Comparison of ENCODE assay signal across 8 cellular contexts in genomic region chr12:56359851-56360767, GRCh38. TPM values are rescaled to one million over a fixed set of nuclear protein-coding genes. Genes with fewer than 3 reads are reported as not detected.
A peak's percentile ranks its signal among the peaks of the same experiment; 100 is the strongest.
DNase-seq lines count a peak whose midpoint lies in the region; ATAC-seq and TF ChIP-seq lines count a peak whose summit lies in the region.

TSS of gene STAT2 (minus strand) at chr12:56360107. CDS start at chr12:56356571, 3,536 bp downstream.

- no peaks in the 10 kb centered on the region for H3K9me3 Mint-ChIP-seq in progenitor cell of endocrine pancreas (ENCODE audit: low read depth)

- peak; percentile 98 to 99 for DNase-seq in NCI-H187 (lab: John Stamatoyannopoulos, UW)
- DNase-seq in T-helper 2 cell: peak; percentile 97 to 100 (median 99)
- DNase-seq in left ventricle myocardium inferior: peak; percentile 99
- DNase-seq in progenitor cell of endocrine pancreas (ENCODE audit: low spot score, unreplicated experiment): peak; percentile 98
- peak; percentile 100 for DNase-seq in ureter (ENCODE audit: low spot score)

- H3K36me3 ChIP-seq in left ventricle myocardium inferior: peaks cover 13% of the 10 kb centered on the region

- ATAC-seq in GM18498 (IDR thresholded peaks at IDR 0.05; ENCODE audit: unreplicated experiment) (peak; percentile 95), HG02938 (IDR thresholded peaks at IDR 0.05; ENCODE audit: unreplicated experiment) (peak; percentile 96)

- peak within 1 kb of the TSS; percentile 82 for H3K4me3 ChIP-seq in left ventricle myocardium inferior

- H3K27me3 ChIP-seq in left ventricle myocardium inferior (ENCODE audit: low read depth): no peaks in the 10 kb centered on the region

- intact Hi-C loops in left ventricle myocardium inferior (cut with micrococcal nuclease): loop anchor here (10.0 kb wide), 2 partner anchors 85 to 105 kb away; partner anchors contain the start of genes SPRYD4 and TIMELESS

- peak within 1 kb of the TSS; percentile 99 for H3K27ac Mint-ChIP-seq in progenitor cell of endocrine pancreas

- peak within 1 kb of the TSS; percentile 93 for H3K4me3 Mint-ChIP-seq in progenitor cell of endocrine pancreas (ENCODE audit: low read depth)

- H3K4me1 ChIP-seq in left ventricle myocardium inferior: peaks cover 37% of the 10 kb centered on the region

- TF ChIP-seq CTCF in left ventricle myocardium inferior (IDR thresholded peaks at IDR 0.05; ENCODE audit: borderline replicate concordance) (no peak), progenitor cell of endocrine pancreas (IDR thresholded peaks at IDR 0.05; ENCODE audit: unreplicated experiment) (no peak)

- H3K4me1 Mint-ChIP-seq in progenitor cell of endocrine pancreas (ENCODE audit: low read depth): peaks cover 15% of the 10 kb centered on the region

- no peaks in the 10 kb centered on the region for H3K27me3 Mint-ChIP-seq in progenitor cell of endocrine pancreas

- H3K27ac ChIP-seq in angular gyrus (ENCODE audit: low read depth, low read length) (peak within 1 kb of the TSS; percentile 91), left ventricle myocardium inferior (replicated peaks) (peak within 1 kb of the TSS; percentile 91)

- H3K9me3 ChIP-seq in left ventricle myocardium inferior (replicated peaks): no peaks in the 10 kb centered on the region

- H3K36me3 Mint-ChIP-seq in progenitor cell of endocrine pancreas (ENCODE audit: insufficient read depth): peaks cover 5% of the 10 kb centered on the region

RNA-seq across cellular contexts. Expression of gene STAT2, which starts in this region (rescaled TPM):
- total RNA-seq in left ventricle myocardium inferior (34.9 TPM), progenitor cell of endocrine pancreas (158 and 163 TPM in 2 replicates), ureter (158 TPM)

Comparison
In these comparisons a context has a peak if more than half of its experiments do, and no peak if none do; other contexts are left out.
1. Peak in every context shown above with its lines: DNase-seq, ATAC-seq, H3K4me3 ChIP-seq and H3K27ac ChIP-seq.